Comparison of ENCODE assay signal across 11 cellular contexts in the genomic region with DNA sequence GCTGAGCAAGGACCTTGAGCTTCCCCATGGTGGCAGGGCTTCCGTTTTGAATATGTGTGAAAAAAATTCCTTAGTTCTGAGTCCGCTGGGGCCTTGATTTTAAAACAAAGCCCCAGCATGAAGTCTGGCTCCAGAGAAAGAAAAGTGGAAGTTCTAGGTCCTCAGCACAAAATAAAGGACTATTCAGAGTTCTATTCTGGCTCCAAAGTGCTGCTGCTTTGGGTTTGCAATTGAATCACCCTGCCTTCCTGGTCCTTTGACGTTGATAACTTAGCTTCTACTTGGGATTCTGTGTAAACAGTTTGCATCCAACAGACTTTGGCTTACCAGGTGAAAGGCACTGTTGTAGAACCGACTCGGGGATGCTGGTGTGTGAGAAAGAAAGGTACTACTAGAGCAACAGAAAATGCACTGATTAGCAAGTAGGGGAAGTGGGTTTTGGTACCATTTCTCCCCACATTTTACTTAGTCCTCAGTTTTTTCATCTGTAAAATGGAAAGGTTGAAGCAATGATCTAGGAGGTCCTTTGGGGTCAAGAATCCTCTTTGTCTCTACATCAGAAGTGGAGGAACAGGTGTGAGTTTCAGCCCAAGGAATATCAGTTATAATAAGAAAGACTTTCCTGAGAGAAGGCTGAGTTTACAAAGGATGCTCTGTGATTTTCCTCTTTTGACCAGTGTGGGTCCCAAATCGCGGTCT. TPM values are rescaled to one million over a fixed set of nuclear protein-coding genes. Genes with fewer than 3 reads are reported as not detected.
A peak's percentile ranks its signal among the peaks of the same experiment; 100 is the strongest.
DNase-seq lines count a peak whose midpoint lies in the region; ATAC-seq and TF ChIP-seq lines count a peak whose summit lies in the region.
"Had no signal": no experiment of that assay in that cellular context is flagged by ENCODE, and none has a peak within 500 bp of the region (broad histone marks: within the 10 kb centered on the region; RNA-seq: fewer than 3 reads in every experiment).

No MANE protein-coding gene starts in this region.

- H3K36me3 ChIP-seq in NT2/D1 (ENCODE audit: insufficient read depth, insufficient read length, low read length): no peaks in the 10 kb centered on the region
- H3K36me3 ChIP-seq in endodermal cell (ENCODE audit: control insufficient read depth, insufficient read depth, low read length): no peaks in the 10 kb centered on the region
- no peaks in the 10 kb centered on the region for H3K36me3 ChIP-seq in mucosa of rectum (ENCODE audit: control insufficient read depth in 2 of 2, insufficient read depth in 2 of 2, low read length in 2 of 2)

- H3K4me1 ChIP-seq in NT2/D1 (ENCODE audit: insufficient read depth, insufficient read length): no peaks in the 10 kb centered on the region
- H3K4me1 ChIP-seq in endodermal cell (ENCODE audit: control insufficient read depth, insufficient read depth, low read length): peaks cover 13% of the 10 kb centered on the region
- H3K4me1 ChIP-seq in mucosa of rectum (ENCODE audit: control insufficient read depth in 2 of 2, insufficient read depth in 2 of 2, low read length in 2 of 2): peaks cover 0 to 6% of the 10 kb centered on the region in 2 donors

- no peak overlapping the region for H3K9ac ChIP-seq in NT2/D1 (ENCODE audit: insufficient read length, low read depth)
- H3K9ac ChIP-seq in endodermal cell (ENCODE audit: extremely low read depth, low read length, poor library complexity, severe bottlenecking): no peak overlapping the region
- H3K9ac ChIP-seq in mucosa of rectum (ENCODE audit: low read depth in 1 of 2, low read length in 2 of 2): no peak overlapping the region

- H3K9me3 Mint-ChIP-seq in endodermal cell: peaks cover 16% of the 10 kb centered on the region

- H3K9me3 ChIP-seq in NT2/D1 (ENCODE audit: insufficient read depth, low read length) (no peaks in the 10 kb centered on the region; the same call in 1 of the 2 replicates), endodermal cell (ENCODE audit: control insufficient read depth, low read length) (no peaks in the 10 kb centered on the region), mucosa of rectum (ENCODE audit: control insufficient read depth in 2 of 2, low read length in 2 of 2) (peaks cover 0 to 2% of the 10 kb centered on the region in 2 donors)

- no peak overlapping the region for H3K4me3 Mint-ChIP-seq in endodermal cell

- peak; percentile 40 for DNase-seq in NT2/D1 (ENCODE audit: low read depth, low spot score)
- DNase-seq in endodermal cell: peak; percentile 81
- DNase-seq: Kasumi-1, NCI-H510A had no signal

- ATAC-seq in HG02938 (IDR thresholded peaks at IDR 0.05; ENCODE audit: unreplicated experiment) (no peak), esophagus mucosa (no peak), GM18498 (IDR thresholded peaks at IDR 0.05; ENCODE audit: unreplicated experiment) (no peak), GM19463 (IDR thresholded peaks at IDR 0.05; ENCODE audit: unreplicated experiment) (no peak)
- ATAC-seq: GM12878 had no signal

- no peaks in the 10 kb centered on the region for H3K36me3 Mint-ChIP-seq in endodermal cell (ENCODE audit: low read depth)

- no peak overlapping the region for H3K4me3 ChIP-seq in NT2/D1 (ENCODE audit: insufficient read length, low read depth)
- no peak overlapping the region for H3K4me3 ChIP-seq in endodermal cell (ENCODE audit: low read length)
- H3K4me3 ChIP-seq in mucosa of rectum (ENCODE audit: low read length in 2 of 2): no peak overlapping the region
- H3K4me3 ChIP-seq: GM12878 had no signal

- WGBS in endodermal cell (ENCODE audit: insufficient coverage in 1 of 2, insufficient read length in 1 of 2), 2 experiments: 36 to 74% methylated on average over 3 to 7 of the region's 7 CpGs

- H3K27me3 Mint-ChIP-seq in endodermal cell (ENCODE audit: insufficient read depth): no peaks in the 10 kb centered on the region

- H3K4me1 Mint-ChIP-seq in endodermal cell: peaks cover 24% of the 10 kb centered on the region

- H3K27me3 ChIP-seq in NT2/D1 (ENCODE audit: insufficient read depth, insufficient read length): no peaks in the 10 kb centered on the region
- no peaks in the 10 kb centered on the region for H3K27me3 ChIP-seq in endodermal cell (ENCODE audit: control insufficient read depth, insufficient read depth, low read length, poor library complexity, severe bottlenecking)
- H3K27me3 ChIP-seq in mucosa of rectum (ENCODE audit: control insufficient read depth in 2 of 2, insufficient read depth in 2 of 2, low read length in 2 of 2): no peaks in the 10 kb centered on the region

- H3K27ac ChIP-seq in endodermal cell (ENCODE audit: low read depth, low read length) (peak overlapping the region; percentile 3), mucosa of rectum (ENCODE audit: low read depth in 2 of 2, low read length in 2 of 2) (peak overlapping the region; percentile 59 to 65), temporal lobe (ENCODE audit: low read depth, low read length) (peak overlapping the region; percentile 25)

- peak overlapping the region; percentile 75 for H3K27ac Mint-ChIP-seq in endodermal cell

- no peak for TF ChIP-seq CTCF in endodermal cell (conservative IDR thresholded peaks at IDR 0.05)

RNA-seq across cellular contexts. Expression of a gene that starts 28.4 kb away (rescaled TPM):
- total RNA-seq in endodermal cell (1 to 10 TPM in 1 of 2 donors, not detected in 1; 1.1 TPM), temporal lobe (42.0 TPM), esophagus mucosa (40.9 TPM)
- 31.0 TPM for polyA plus RNA-seq in endodermal cell (2013, experiment 1 of 2)
- 50.6 TPM for polyA plus RNA-seq in endodermal cell (2013, experiment 2 of 2)

Comparison
In these comparisons a context has a peak if more than half of its experiments do, and no peak if none do; other contexts are left out.
1. H3K27ac ChIP-seq: peak in every context shown above with its lines; median percentile 62 in mucosa of rectum; 25 in temporal lobe; 3 in endodermal cell.
2. RNA of a gene that starts 28.4 kb away (total RNA-seq): 42.0 TPM in temporal lobe (single experiment) and 40.9 TPM in esophagus mucosa (single experiment); 1.1 TPM in endodermal cell; every median in the first group is over 10 times any median in the second.